Comparison of ENCODE assay signal across 8 cellular contexts in the genomic region with DNA sequence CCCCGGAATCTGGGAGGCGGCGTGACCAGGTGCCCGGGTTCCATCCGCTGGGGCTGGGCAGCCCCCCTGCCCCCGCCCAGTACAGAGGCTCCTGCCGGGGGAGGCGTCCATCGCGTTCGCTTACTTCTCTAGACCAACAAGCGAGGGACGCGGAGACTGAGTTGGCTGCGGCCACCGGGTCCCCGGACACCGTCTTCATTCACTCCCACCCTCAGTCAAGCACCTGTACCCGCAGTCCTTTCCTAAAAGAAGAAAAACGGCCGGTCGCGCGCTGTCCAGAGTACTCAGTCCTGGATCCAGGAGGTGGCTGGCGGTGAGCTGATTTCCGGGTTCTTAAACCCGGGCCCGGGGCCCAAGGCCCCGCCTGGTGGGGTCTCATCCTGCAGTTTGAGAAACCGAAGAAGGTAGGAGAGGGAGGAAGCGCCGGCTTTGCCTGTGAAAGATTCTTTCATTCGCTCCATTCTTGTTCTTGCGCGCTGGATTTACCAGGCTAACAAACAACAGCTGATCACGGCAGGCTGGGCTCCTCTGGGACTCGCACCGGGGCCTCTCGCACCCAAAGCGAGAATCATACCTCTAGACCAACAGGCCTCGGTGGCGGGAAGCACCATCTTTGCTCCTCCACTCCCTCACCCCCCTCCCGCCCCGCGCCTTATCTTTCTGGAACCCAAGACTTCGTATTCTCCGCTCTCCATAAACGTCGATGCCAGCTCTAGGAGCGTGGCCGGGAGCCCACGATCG. TPM values are rescaled to one million over a fixed set of nuclear protein-coding genes. Genes with fewer than 3 reads are reported as not detected.
DNase-seq lines count a peak whose midpoint lies in the region; ATAC-seq and TF ChIP-seq lines count a peak whose summit lies in the region.

No MANE protein-coding gene starts in this region.

- H3K36me3 Mint-ChIP-seq in H9 (ENCODE audit: insufficient read depth in 1 of 3, low read depth in 3 of 3): no peaks in the 10 kb centered on the region
- H3K36me3 Mint-ChIP-seq in activated naive CD8-positive, alpha-beta T cell: no peaks in the 10 kb centered on the region

- H3K9me3 ChIP-seq in A673 (ENCODE audit: low read depth, low read length, poor library complexity, severe bottlenecking) (no peaks in the 10 kb centered on the region), H9 (ENCODE audit: control insufficient read depth, low read depth, low read length) (no peaks in the 10 kb centered on the region), liver (ENCODE audit: control insufficient read depth in 4 of 4, low read length in 3 of 4) (no peaks in the 10 kb centered on the region)

- H3T11ph ChIP-seq in H9 (ENCODE audit: low read length): no peak overlapping the region

- intact Hi-C loops in A673 (cut with micrococcal nuclease; ENCODE audit: unreplicated experiment): no loop called here

- no peak for DNase-seq in A673 (ENCODE audit: low spot score)
- peak; percentile 60 for DNase-seq in H9
- no peak for DNase-seq in NCI-H1048 (lab: John Stamatoyannopoulos, UW)
- no peak for DNase-seq in NK-92 treated with Interleukin-12 subunit alpha and Interleukin-12 subunit beta, amount 100 ng/mL, for 24 hours (lab: John Stamatoyannopoulos, UW)
- DNase-seq in activated CD4-positive, CD25-positive, alpha-beta regulatory T cell treated with anti-CD3 and anti-CD28 coated beads, Interleukin-2, amount 50 U/mL, for 72 hours: no peak

- POLR2A ChIA-PET in A673 (lab: Charles Lee; ENCODE audit: low non-redundant PET): no interaction called here

- H3K23me2 ChIP-seq in H9 (ENCODE audit: insufficient read length, low read depth, low read length, poor library complexity, severe bottlenecking): peaks cover 12% of the 10 kb centered on the region

- H3K27me3 ChIP-seq in A673 (replicated peaks; ENCODE audit: insufficient read depth, low read depth, low read length, poor library complexity) (peaks cover 28% of the 10 kb centered on the region), H9 (ENCODE audit: insufficient read depth, low read length) (no peaks in the 10 kb centered on the region), liver (ENCODE audit: control insufficient read depth in 4 of 4, insufficient read depth in 4 of 4, low read length in 3 of 4) (peaks cover 0 to 28% (median 12%) of the 10 kb centered on the region in 4 donors)

- peak overlapping the region; percentile 54; the same call in 1 of the 2 replicates for H3K14ac ChIP-seq in H9 (ENCODE audit: insufficient read depth, low read length)

- no peaks in the 10 kb centered on the region for H4K20me1 ChIP-seq in H9 (ENCODE audit: control insufficient read depth, insufficient read depth, insufficient read length)

- no peak for ATAC-seq in HG03045 (IDR thresholded peaks at IDR 0.05; ENCODE audit: unreplicated experiment)

- H3K23ac ChIP-seq in H9 (ENCODE audit: insufficient read length, low read depth, low read length): no peak overlapping the region

- H3K27ac ChIP-seq in A673 (ENCODE audit: low read depth, low read length, poor library complexity, severe bottlenecking): no peak overlapping the region
- no peak overlapping the region for H3K27ac ChIP-seq in H9 (ENCODE audit: insufficient read length, low read depth, low read length)
- no peak overlapping the region for H3K27ac ChIP-seq in liver (ENCODE audit: low read depth in 1 of 2, low read length in 2 of 2)

- H3K4me3 Mint-ChIP-seq in H9: peak overlapping the region; percentile 70 to 82
- peak overlapping the region; percentile 86 for H3K4me3 Mint-ChIP-seq in activated naive CD8-positive, alpha-beta T cell

- H4K91ac ChIP-seq in H9 (ENCODE audit: insufficient read length, low read depth, low read length): no peak overlapping the region

- peaks cover 18 to 20% of the 10 kb centered on the region in 2 experiments for H3K4me1 Mint-ChIP-seq in H9
- H3K4me1 Mint-ChIP-seq in activated naive CD8-positive, alpha-beta T cell (ENCODE audit: low read depth): peaks cover 35% of the 10 kb centered on the region

- peaks cover 36% of the 10 kb centered on the region for H3K27me3 Mint-ChIP-seq in H9 (ENCODE audit: low read depth)
- peaks cover 17% of the 10 kb centered on the region for H3K27me3 Mint-ChIP-seq in activated naive CD8-positive, alpha-beta T cell

- no CpG with 5 or more reads among the region's 53 CpGs for WGBS in H9 (ENCODE audit: extremely low coverage, insufficient read length, low lambda C conversion rate)
- 7% methylated on average over 53 of the region's 53 CpGs for WGBS in liver

- no peak overlapping the region for H2AFZ ChIP-seq in H9 (ENCODE audit: low read length)

- H3K4me3 ChIP-seq in A673 (ENCODE audit: low read depth, low read length, poor library complexity, severe bottlenecking) (peak overlapping the region; percentile 31), liver (ENCODE audit: low read depth in 1 of 3, low read length in 3 of 3) (peak overlapping the region in 1 of 3 donors; percentile 7)

- no peak overlapping the region for H3K4ac ChIP-seq in H9 (ENCODE audit: low read depth, low read length)

- H2BK12ac ChIP-seq in H9 (ENCODE audit: insufficient read length, low read depth, low read length): no peak overlapping the region

- H2BK15ac ChIP-seq in H9 (ENCODE audit: low read depth, low read length): no peak overlapping the region

- no peak overlapping the region for H3K56ac ChIP-seq in H9 (ENCODE audit: insufficient read length, low read depth, low read length)

- H4K8ac ChIP-seq in H9 (replicated peaks; ENCODE audit: insufficient read length, low read depth, low read length): no peak overlapping the region

- H3K36me3 ChIP-seq in A673 (ENCODE audit: insufficient read depth, low read length, poor library complexity, severe bottlenecking) (no peaks in the 10 kb centered on the region), liver (ENCODE audit: control insufficient read depth in 4 of 4, insufficient read depth in 3 of 4, low read depth in 1 of 4, low read length in 3 of 4) (no peaks in the 10 kb centered on the region)

- H3K4me1 ChIP-seq in A673 (ENCODE audit: insufficient read depth, low read length, poor library complexity, severe bottlenecking): peaks cover 11% of the 10 kb centered on the region
- H3K4me1 ChIP-seq in H9 (ENCODE audit: insufficient read depth, low read length): no peaks in the 10 kb centered on the region
- peaks cover 0 to 12% (median 3%) of the 10 kb centered on the region in 4 donors for H3K4me1 ChIP-seq in liver (ENCODE audit: control insufficient read depth in 4 of 4, insufficient read depth in 4 of 4, low read length in 3 of 4)

- no peak overlapping the region for H2BK120ac ChIP-seq in H9 (ENCODE audit: low read depth, low read length, poor library complexity, severe bottlenecking)

- H3K79me1 ChIP-seq in H9 (ENCODE audit: insufficient read depth, low read depth, low read length, poor library complexity, severe bottlenecking): no peaks in the 10 kb centered on the region

- H2AK5ac ChIP-seq in H9 (ENCODE audit: insufficient read length, low read length): no peak overlapping the region

- no peak overlapping the region for H3K27ac Mint-ChIP-seq in H9
- H3K27ac Mint-ChIP-seq in activated naive CD8-positive, alpha-beta T cell: no peak overlapping the region

- H3K9me3 Mint-ChIP-seq in H9: no peaks in the 10 kb centered on the region; a peak in 1 of 5 replicates
- H3K9me3 Mint-ChIP-seq in activated naive CD8-positive, alpha-beta T cell (ENCODE audit: low read depth): no peaks in the 10 kb centered on the region

- no peaks in the 10 kb centered on the region for H3K79me2 ChIP-seq in H9 (ENCODE audit: insufficient read depth, low read length)

- H2BK20ac ChIP-seq in H9 (ENCODE audit: low read depth, low read length, poor library complexity, severe bottlenecking): no peak overlapping the region

- H3K4me2 ChIP-seq in H9 (ENCODE audit: insufficient read depth, insufficient read length, low read length): peak overlapping the region; percentile 48

- no peak for TF ChIP-seq RAD21 in liver (IDR thresholded peaks at IDR 0.05)

- BruUV-seq in A673 (replicated peaks; lab: Mats Ljungman, UMichigan): no TSS peak

- H3K18ac ChIP-seq in H9 (ENCODE audit: insufficient read length, low read depth, low read length): peak overlapping the region; percentile 56

- no peak for TF ChIP-seq CTCF in A673 (conservative IDR thresholded peaks at IDR 0.05; ENCODE audit: low read depth, low read length)
- TF ChIP-seq CTCF in H9 (conservative IDR thresholded peaks at IDR 0.05): no peak
- no peak for TF ChIP-seq CTCF in liver (IDR thresholded peaks at IDR 0.05; ENCODE audit: low read depth, low read length, missing input control)

- CTCF ChIA-PET in A673 (lab: Charles Lee): no interaction called here

- H3K9ac ChIP-seq in H9 (ENCODE audit: extremely low read depth, insufficient read length, low read length) (peak overlapping the region; percentile 20), liver (ENCODE audit: low read depth in 1 of 2, low read length in 2 of 2) (no peak overlapping the region)

- no peak overlapping the region for H2BK5ac ChIP-seq in H9 (ENCODE audit: insufficient read length, low read length)

- no peak overlapping the region for H4K5ac ChIP-seq in H9 (ENCODE audit: insufficient read length, low read depth, low read length)

TF ChIP-seq in liver, 16 proteins besides CTCF, POLR2A, EP300 and RAD21 (continues in another document):
- no peak for TF ChIP-seq NR2F2 (IDR thresholded peaks at IDR 0.05)

RNA-seq across cellular contexts. Expression of gene OR1F1, which starts 17.4 kb away (rescaled TPM):
- total RNA-seq in A673 (2021) (not detected in 2 replicates), H9 (2021) (not detected in 2 replicates), liver (not detected)
- polyA plus RNA-seq in liver: not detected

RNA-seq across cellular contexts. Expression of gene ZNF213, which starts 35.8 kb away (rescaled TPM):
- total RNA-seq in A673 (2021) (16.0 and 16.1 TPM in 2 replicates), H9 (2021) (6.2 and 6.4 TPM in 2 replicates), liver (1 to 10 TPM; 1.9 to 4.5 TPM)
- polyA plus RNA-seq in liver: 1 to 10 TPM in 1 of 2 donors, under 1 TPM in 1; 0.56 to 1.6 TPM

RNA-seq across cellular contexts. Expression of gene ZNF205, which starts 58.2 kb away (rescaled TPM):
- 16.8 and 19.0 TPM in 2 replicates for total RNA-seq in A673 (2021)
- 16.8 and 18.8 TPM in 2 replicates for total RNA-seq in H9 (2021)
- total RNA-seq in liver: 1 to 10 TPM; 4.1 to 6.9 TPM
- 1 to 10 TPM; 2.0 to 5.9 TPM for polyA plus RNA-seq in liver
